ENCODE assay signal across 1 cellular context in the genomic region with DNA sequence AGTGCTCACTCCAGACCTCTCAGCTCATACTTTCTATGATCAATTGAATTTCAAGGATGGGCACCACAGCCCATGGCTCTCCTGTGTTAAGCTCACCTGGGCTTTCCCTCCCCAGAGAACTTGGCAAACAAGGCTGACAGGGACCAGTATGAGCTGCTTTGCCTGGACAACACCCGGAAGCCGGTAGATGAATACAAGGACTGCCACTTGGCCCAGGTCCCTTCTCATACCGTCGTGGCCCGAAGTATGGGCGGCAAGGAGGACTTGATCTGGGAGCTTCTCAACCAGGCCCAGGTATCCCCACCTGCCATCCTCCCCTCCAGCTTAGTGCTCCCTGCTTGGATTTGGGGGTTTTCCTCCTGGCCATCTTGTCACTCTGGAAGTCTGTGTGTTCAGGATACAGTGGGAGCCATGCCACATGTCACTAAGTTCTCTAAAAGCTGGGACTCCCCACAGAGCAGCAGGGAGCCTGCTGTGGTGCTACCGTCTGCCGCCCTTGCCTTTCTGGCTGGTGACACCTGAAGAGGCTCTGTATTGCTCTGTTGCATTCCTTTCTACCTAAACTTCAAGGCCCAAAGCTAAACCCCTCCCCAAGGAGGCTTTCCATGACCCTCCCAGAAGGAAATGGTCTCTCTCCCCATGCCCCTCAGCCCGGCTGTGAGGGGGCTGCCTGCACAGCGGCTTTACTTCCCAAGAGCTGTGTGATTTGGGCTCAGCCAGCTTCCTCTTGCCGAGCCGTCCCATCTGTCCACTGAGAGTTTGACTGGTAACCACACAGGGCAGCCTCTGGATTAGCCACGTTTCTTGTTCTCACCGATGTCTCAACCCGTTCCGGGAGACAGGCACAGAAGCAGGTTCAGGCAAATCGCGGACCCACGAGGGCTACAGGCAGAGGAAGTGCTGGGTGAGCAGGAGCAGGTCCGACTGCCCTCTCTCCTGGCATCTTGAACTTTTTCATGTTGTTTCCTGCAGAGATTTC.
TF ChIP-seq lines count a peak whose summit lies in the region.

No MANE protein-coding gene starts in this region.

TF ChIP-seq in HepG2, 621 proteins besides CTCF, POLR2A, EP300 and RAD21:
- TF ChIP-seq, protein P1, sequence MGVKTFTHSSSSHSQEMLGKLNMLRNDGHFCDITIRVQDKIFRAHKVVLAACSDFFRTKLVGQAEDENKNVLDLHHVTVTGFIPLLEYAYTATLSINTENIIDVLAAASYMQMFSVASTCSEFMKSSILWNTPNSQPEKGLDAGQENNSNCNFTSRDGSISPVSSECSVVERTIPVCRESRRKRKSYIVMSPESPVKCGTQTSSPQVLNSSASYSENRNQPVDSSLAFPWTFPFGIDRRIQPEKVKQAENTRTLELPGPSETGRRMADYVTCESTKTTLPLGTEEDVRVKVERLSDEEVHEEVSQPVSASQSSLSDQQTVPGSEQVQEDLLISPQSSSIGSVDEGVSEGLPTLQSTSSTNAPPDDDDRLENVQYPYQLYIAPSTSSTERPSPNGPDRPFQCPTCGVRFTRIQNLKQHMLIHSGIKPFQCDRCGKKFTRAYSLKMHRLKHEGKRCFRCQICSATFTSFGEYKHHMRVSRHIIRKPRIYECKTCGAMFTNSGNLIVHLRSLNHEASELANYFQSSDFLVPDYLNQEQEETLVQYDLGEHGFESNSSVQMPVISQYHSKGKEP (CRISPR knock-in tag; IDR thresholded peaks at IDR 0.05): no peak
- TF ChIP-seq CAMTA2 (CRISPR knock-in tag; IDR thresholded peaks at IDR 0.05; ENCODE audit: borderline replicate concordance) (no peak), ZNF687 (CRISPR knock-in tag; IDR thresholded peaks at IDR 0.05) (0 out of 2 replicates have a peak, but pooled peaks have one; percentile 12), TOPORS (CRISPR knock-in tag; IDR thresholded peaks at IDR 0.05) (peak; percentile 88; the same call in 1 of the 2 replicates), POLR2AphosphoS5 (IDR thresholded peaks at IDR 0.05; ENCODE audit: low read depth, low read length) (peak; percentile 44), ZNF607 (CRISPR knock-in tag; IDR thresholded peaks at IDR 0.05; ENCODE audit: borderline replicate concordance) (0 out of 2 replicates have a peak, but pooled peaks have one; percentile 44), ZNF558 (CRISPR knock-in tag; IDR thresholded peaks at IDR 0.05; ENCODE audit: borderline replicate concordance) (0 out of 2 replicates have a peak, but pooled peaks have one; percentile 43), AGO2 (optimal IDR thresholded peaks at IDR 0.05; ENCODE audit: low read depth, low read length) (peak; percentile 93), MBD4 (IDR thresholded peaks at IDR 0.05; ENCODE audit: borderline replicate concordance, low read length) (0 out of 2 replicates have a peak, but pooled peaks have one; percentile 15), REL (CRISPR knock-in tag; conservative IDR thresholded peaks at IDR 0.05) (no peak), RBFOX2 (IDR thresholded peaks at IDR 0.05; ENCODE audit: low read depth, low read length) (peak; percentile 31), ZC3H13 (CRISPR knock-in tag; IDR thresholded peaks at IDR 0.05) (0 out of 2 replicates have a peak, but pooled peaks have one; percentile 44), BORCS8-MEF2B (CRISPR knock-in tag; IDR thresholded peaks at IDR 0.05) (0 out of 2 replicates have a peak, but pooled peaks have one; percentile 46), ZSCAN9 (CRISPR knock-in tag; IDR thresholded peaks at IDR 0.05; ENCODE audit: borderline replicate concordance) (no peak), SRSF1 (optimal IDR thresholded peaks at IDR 0.05; ENCODE audit: low read depth, low read length) (peak; percentile 24), NONO (IDR thresholded peaks at IDR 0.05) (no peak), NONO (CRISPR knock-in tag; conservative IDR thresholded peaks at IDR 0.05) (peak; percentile 38; the same call in 1 of the 2 replicates), ZNF343 (CRISPR knock-in tag; IDR thresholded peaks at IDR 0.05) (no peak), IRX3 (CRISPR knock-in tag; IDR thresholded peaks at IDR 0.05; ENCODE audit: borderline replicate concordance, low read depth) (0 out of 2 replicates have a peak, but pooled peaks have one; percentile 22), SAFB2 (CRISPR knock-in tag; IDR thresholded peaks at IDR 0.05; ENCODE audit: borderline replicate concordance, low read depth) (no peak), ZNF772 (CRISPR knock-in tag; IDR thresholded peaks at IDR 0.05) (0 out of 2 replicates have a peak, but pooled peaks have one; percentile 40), SP2 (CRISPR knock-in tag; IDR thresholded peaks at IDR 0.05) (no peak)
